In genomic region chr10:69451209-69451783, GRCh38 we compare ENCODE assay signal across 1 cellular context.
TF ChIP-seq lines count a peak whose summit lies in the region.

TSPAN15 (plus strand) TSS chr10:69451465; CDS start chr10:69451595, 130 bp downstream.

TF ChIP-seq in HepG2, 621 proteins besides CTCF, POLR2A, EP300 and RAD21 (continued from another document):
- 0 out of 2 replicates have a peak, but pooled peaks have one; percentile 44 for TF ChIP-seq ZNF800 (CRISPR knock-in tag; IDR thresholded peaks at IDR 0.05)
- no peak for TF ChIP-seq TEF (CRISPR knock-in tag; IDR thresholded peaks at IDR 0.05)
- TF ChIP-seq PAXIP1 (CRISPR knock-in tag; conservative IDR thresholded peaks at IDR 0.05), result no peak
- TF ChIP-seq ZFP91 (CRISPR knock-in tag; IDR thresholded peaks at IDR 0.05; ENCODE audit: borderline replicate concordance), result peak; percentile 17; the same call in 1 of the 2 replicates
- peak; percentile 18; the same call in 1 of the 2 replicates for TF ChIP-seq ARID4A (CRISPR knock-in tag; IDR thresholded peaks at IDR 0.05; ENCODE audit: borderline replicate concordance)
- TF ChIP-seq ZSCAN31 (CRISPR knock-in tag; IDR thresholded peaks at IDR 0.05; ENCODE audit: low read depth), result no peak
- no peak for TF ChIP-seq ZNF143 (CRISPR knock-in tag; IDR thresholded peaks at IDR 0.05)
- TF ChIP-seq SMYD3 (CRISPR knock-in tag; IDR thresholded peaks at IDR 0.05), result no peak
- TF ChIP-seq AKAP8 (CRISPR knock-in tag; IDR thresholded peaks at IDR 0.05), result no peak
